In the genomic region with DNA sequence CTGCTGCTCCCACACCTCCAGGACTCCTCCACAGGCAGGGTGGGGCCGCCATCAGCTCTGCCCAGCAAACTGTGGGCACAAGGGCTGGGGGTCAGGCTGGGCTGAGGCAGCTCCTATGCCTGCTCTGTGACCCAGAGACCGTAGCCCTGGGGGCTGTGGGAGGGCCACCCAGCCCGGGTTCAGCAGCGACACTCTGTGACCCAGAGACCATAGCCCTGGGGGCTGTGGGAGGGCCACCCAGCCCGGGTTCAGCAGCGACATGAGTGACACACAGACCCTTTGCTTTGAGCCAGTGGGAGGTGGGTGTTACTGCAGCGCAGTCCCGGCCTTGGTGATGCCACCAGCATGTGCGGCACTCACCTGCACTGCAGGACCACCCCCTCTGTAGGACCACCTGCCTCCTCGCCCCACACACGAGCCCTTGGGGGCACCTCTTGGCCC, we compare ENCODE assay signal across 23 cellular contexts.
DNase-seq lines count a peak whose midpoint lies in the region; ATAC-seq and TF ChIP-seq lines count a peak whose summit lies in the region.
"Had no signal": no experiment of that assay in that cellular context is flagged by ENCODE, and none has a peak within 500 bp of the region (broad histone marks: within the 10 kb centered on the region; RNA-seq: fewer than 3 reads in every experiment).

No MANE protein-coding gene starts in this region.

- H3K36me3 ChIP-seq in H7 (replicated peaks; ENCODE audit: control insufficient read depth, insufficient read depth, low read length) (no peaks in the 10 kb centered on the region), lower lobe of right lung (no peaks in the 10 kb centered on the region)
- H3K36me3 ChIP-seq: BLaER1 treated with 17β-estradiol and CSF1 and Interleukin-3, amounts not matched to agents 10 nM and 100 nM had no signal

- no peak for ATAC-seq in activated naive CD8-positive, alpha-beta T cell treated with anti-CD3 and anti-CD28 coated beads, Interleukin-2, amount 10 ng/mL, durations not matched to agents 7 days and 5 days (ENCODE audit: low read depth)
- no peak for ATAC-seq in activated naive CD8-positive, alpha-beta T cell treated with anti-CD3 and anti-CD28 coated beads, Interleukin-2, amount 50 U/mL, for 24 hours
- no peak for ATAC-seq in lower lobe of right lung
- no peak for ATAC-seq in GM21390 (IDR thresholded peaks at IDR 0.05; ENCODE audit: unreplicated experiment)
- ATAC-seq: Panc1 had no signal

- peaks cover 3% of the 10 kb centered on the region for H3K4me1 Mint-ChIP-seq in activated naive CD8-positive, alpha-beta T cell treated with anti-CD3 and anti-CD28 coated beads, Interleukin-2, amount 10 ng/mL, durations not matched to agents 7 days and 5 days
- peaks cover 4% of the 10 kb centered on the region for H3K4me1 Mint-ChIP-seq in activated naive CD8-positive, alpha-beta T cell treated with anti-CD3 and anti-CD28 coated beads, Interleukin-2, amount 50 U/mL, for 24 hours

- no peak overlapping the region for H3K27ac Mint-ChIP-seq in activated naive CD8-positive, alpha-beta T cell treated with anti-CD3 and anti-CD28 coated beads, Interleukin-2, amount 10 ng/mL, durations not matched to agents 7 days and 5 days
- H3K27ac Mint-ChIP-seq in activated naive CD8-positive, alpha-beta T cell treated with anti-CD3 and anti-CD28 coated beads, Interleukin-2, amount 50 U/mL, for 24 hours = no peak overlapping the region
- H3K27ac Mint-ChIP-seq: CD4-positive, alpha-beta T cell had no signal

- DNase-seq in activated naive CD8-positive, alpha-beta T cell treated with anti-CD3 and anti-CD28 coated beads, Interleukin-2, amount 10 ng/mL, durations not matched to agents 7 days and 5 days = peak; percentile 15
- no peak for DNase-seq in activated naive CD8-positive, alpha-beta T cell treated with anti-CD3 and anti-CD28 coated beads, Interleukin-2, amount 50 U/mL, for 24 hours
- DNase-seq in H7 (peak; percentile 32), lower lobe of right lung (peak; percentile 37), NCI-H146 (lab: John Stamatoyannopoulos, UW) (no peak)
- no peak for DNase-seq in activated CD4-positive, alpha-beta T cell treated with anti-CD3 and anti-CD28 coated beads for 48 hours
- DNase-seq: CD4-positive, alpha-beta T cell; GOT3; NCI-H1048; NCI-H1417; NCI-H1694 treated with DMSO at 0.1 percent for 48 hours; NCI-H2081 treated with DMSO at 0.1 percent for 48 hours; NCI-H2171; NCI-H226; NCI-H510A; NCI-H69; SIG-M5 had no signal

- no peak overlapping the region for H3K27ac ChIP-seq in lower lobe of right lung
- H3K27ac ChIP-seq: BLaER1 treated with 17β-estradiol and CSF1 and Interleukin-3, amounts not matched to agents 10 nM and 100 nM; HL-60; RWPE1; SK-N-MC had no signal

- TF ChIP-seq CTCF in lower lobe of right lung (IDR thresholded peaks at IDR 0.05) = no peak

- peaks cover 11% of the 10 kb centered on the region for H3K4me1 ChIP-seq in lower lobe of right lung

- no peak overlapping the region for H3K4me3 Mint-ChIP-seq in activated naive CD8-positive, alpha-beta T cell treated with anti-CD3 and anti-CD28 coated beads, Interleukin-2, amount 10 ng/mL, durations not matched to agents 7 days and 5 days
- H3K4me3 Mint-ChIP-seq in activated naive CD8-positive, alpha-beta T cell treated with anti-CD3 and anti-CD28 coated beads, Interleukin-2, amount 50 U/mL, for 24 hours = no peak overlapping the region
- H3K4me3 Mint-ChIP-seq: CD4-positive, alpha-beta T cell had no signal

- no peak overlapping the region for H3K4me3 ChIP-seq in H7 (ENCODE audit: insufficient read depth, low read depth, low read length)
- no peak overlapping the region for H3K4me3 ChIP-seq in lower lobe of right lung
- H3K4me3 ChIP-seq: BLaER1 treated with 17β-estradiol and CSF1 and Interleukin-3, amounts not matched to agents 10 nM and 100 nM; SK-N-MC had no signal

- intact Hi-C loops in lower lobe of right lung (cut with DNase I) = no loop called here

- POLR2A ChIA-PET in activated naive CD8-positive, alpha-beta T cell treated with anti-CD3 and anti-CD28 coated beads, Interleukin-2, amount 10 ng/mL, durations not matched to agents 7 days and 5 days (lab: Charles Lee) = no interaction called here

- H3K9me3 ChIP-seq in lower lobe of right lung = no peaks in the 10 kb centered on the region
- H3K9me3 ChIP-seq: BLaER1 treated with 17β-estradiol and CSF1 and Interleukin-3, amounts not matched to agents 10 nM and 100 nM had no signal

- no peaks in the 10 kb centered on the region for H3K9me3 Mint-ChIP-seq in activated naive CD8-positive, alpha-beta T cell treated with anti-CD3 and anti-CD28 coated beads, Interleukin-2, amount 10 ng/mL, durations not matched to agents 7 days and 5 days
- no peaks in the 10 kb centered on the region for H3K9me3 Mint-ChIP-seq in activated naive CD8-positive, alpha-beta T cell treated with anti-CD3 and anti-CD28 coated beads, Interleukin-2, amount 50 U/mL, for 24 hours
- H3K9me3 Mint-ChIP-seq: CD4-positive, alpha-beta T cell had no signal

- H3K27me3 ChIP-seq in H7 (ENCODE audit: control insufficient read depth, insufficient read depth, low read length) (peaks cover 20% of the 10 kb centered on the region), lower lobe of right lung (ENCODE audit: low read depth) (peaks cover 30% of the 10 kb centered on the region)

- peaks cover 41% of the 10 kb centered on the region for H3K27me3 Mint-ChIP-seq in activated naive CD8-positive, alpha-beta T cell treated with anti-CD3 and anti-CD28 coated beads, Interleukin-2, amount 10 ng/mL, durations not matched to agents 7 days and 5 days
- H3K27me3 Mint-ChIP-seq in activated naive CD8-positive, alpha-beta T cell treated with anti-CD3 and anti-CD28 coated beads, Interleukin-2, amount 50 U/mL, for 24 hours = peaks cover 40% of the 10 kb centered on the region

- no peaks in the 10 kb centered on the region for H3K36me3 Mint-ChIP-seq in activated naive CD8-positive, alpha-beta T cell treated with anti-CD3 and anti-CD28 coated beads, Interleukin-2, amount 10 ng/mL, durations not matched to agents 7 days and 5 days
- H3K36me3 Mint-ChIP-seq in activated naive CD8-positive, alpha-beta T cell treated with anti-CD3 and anti-CD28 coated beads, Interleukin-2, amount 50 U/mL, for 24 hours (ENCODE audit: low read depth) = no peaks in the 10 kb centered on the region

Comparison
In these comparisons a context has a peak if more than half of its experiments do, and no peak if none do; other contexts are left out.
1. DNase-seq: peak in activated naive CD8-positive, alpha-beta T cell treated with anti-CD3 and anti-CD28 coated beads, Interleukin-2, amount 10 ng/mL, durations not matched to agents 7 days and 5 days (single experiment), H7 (single experiment) and lower lobe of right lung (single experiment); none in activated naive CD8-positive, alpha-beta T cell treated with anti-CD3 and anti-CD28 coated beads, Interleukin-2, amount 50 U/mL, for 24 hours (single experiment), NCI-H146 (single experiment) and activated CD4-positive, alpha-beta T cell treated with anti-CD3 and anti-CD28 coated beads for 48 hours (single experiment).